8 cellular contexts compared by ENCODE assay signal in the genomic region with DNA sequence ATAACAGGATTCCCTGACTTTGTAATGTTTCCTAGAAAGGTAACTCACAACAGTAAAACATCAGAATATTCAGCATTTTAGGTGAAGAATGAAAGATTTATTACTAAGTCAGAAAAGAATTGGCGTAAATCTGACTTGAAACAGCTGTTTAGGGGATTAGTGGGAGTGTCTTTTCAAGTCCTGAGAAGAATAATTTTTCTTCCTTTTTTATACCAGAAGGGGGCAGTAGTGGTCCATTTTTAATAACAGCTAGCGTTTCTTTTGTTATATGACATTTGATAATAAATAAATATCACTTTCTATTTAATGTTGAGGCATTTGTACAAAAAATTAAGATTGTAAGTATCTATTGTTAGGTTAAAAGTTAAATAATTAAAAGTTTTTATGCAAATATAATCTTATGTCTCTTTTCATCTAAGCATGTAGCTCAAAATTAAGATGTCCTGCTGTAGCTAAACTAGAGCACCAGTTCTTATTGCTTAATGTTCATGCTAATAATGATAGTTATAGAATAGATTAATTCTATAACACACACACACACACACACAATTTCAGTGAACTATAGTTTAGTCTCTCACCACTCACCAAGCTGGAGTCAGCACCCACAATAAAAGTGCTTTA.
A peak's percentile ranks its signal among the peaks of the same experiment; 100 is the strongest.
DNase-seq lines count a peak whose midpoint lies in the region; ATAC-seq and TF ChIP-seq lines count a peak whose summit lies in the region.

No MANE protein-coding gene starts in this region.

- CTCF ChIA-PET in HEK293T (lab: Yijun Ruan, JAX) = interaction anchor here (0.6 to 1.1 kb wide), 5 partner anchors 10 to 317 kb away, joined by 3 read pairs; no protein-coding TSS in a partner anchor
- CTCF ChIA-PET in MCF 10A (lab: Yijun Ruan, JAX) = interaction anchor here (0.5 to 3.0 kb wide), 16 partner anchors 10 to 1966 kb away, joined by 3 to 19 read pairs (median 4); no protein-coding TSS in a partner anchor

- no peak for ATAC-seq in HG02885 (IDR thresholded peaks at IDR 0.05; ENCODE audit: poor library complexity, unreplicated experiment)
- ATAC-seq in HG03097 (IDR thresholded peaks at IDR 0.05; ENCODE audit: low FRiP score, unreplicated experiment) = no peak

- no peaks in the 10 kb centered on the region for H3K79me2 ChIP-seq in DOHH2 (ENCODE audit: control insufficient read depth, low read length)

- H3K36me3 ChIP-seq in DOHH2 (ENCODE audit: control insufficient read depth, low read length) = no peaks in the 10 kb centered on the region

- DNase-seq in HEK293T (ENCODE audit: extremely low spot score) (peak; percentile 9), NCI-H2227 (lab: John Stamatoyannopoulos, UW; ENCODE audit: unreplicated experiment) (peak; percentile 48), MCF 10A (ENCODE audit: unreplicated experiment) (peak; percentile 60), medulla oblongata (ENCODE audit: extremely low spot score) (peak; percentile 50)
- DNase-seq in activated naive CD4-positive, alpha-beta T cell (lab: John Stamatoyannopoulos, UW) = no peak

- no peaks in the 10 kb centered on the region for H3K9me2 ChIP-seq in DOHH2 (replicated peaks; ENCODE audit: control insufficient read depth, low read length)

- no peak overlapping the region for H3K4me3 Mint-ChIP-seq in MCF 10A (ENCODE audit: unreplicated experiment)

- no peak overlapping the region for H3K27ac ChIP-seq in DOHH2 (ENCODE audit: low read depth, low read length)

- peaks cover 59% of the 10 kb centered on the region for H3K27me3 Mint-ChIP-seq in MCF 10A (ENCODE audit: insufficient read depth, unreplicated experiment)

- no peak overlapping the region for H3K27ac Mint-ChIP-seq in MCF 10A (ENCODE audit: low read depth, unreplicated experiment)

- H3K4me2 ChIP-seq in DOHH2 (ENCODE audit: low read length) = no peak overlapping the region

- intact Hi-C loops in MCF 10A (cut with micrococcal nuclease) = loop anchor here (10.0 kb wide), 2 partner anchors 283 to 663 kb away; no protein-coding TSS in a partner anchor

- H3K9me3 ChIP-seq in DOHH2 (ENCODE audit: control insufficient read depth, insufficient read depth, low read length) = no peaks in the 10 kb centered on the region

- H3K4me1 Mint-ChIP-seq in MCF 10A (ENCODE audit: insufficient read depth, unreplicated experiment) = no peaks in the 10 kb centered on the region

- POLR2A ChIA-PET in HEK293T (lab: Yijun Ruan, JAX) (no interaction called here), MCF 10A (lab: Yijun Ruan, JAX) (interaction anchor here (0.7 kb wide), 1 partner anchor 1550 kb away, joined by 3 read pairs; no protein-coding TSS in a partner anchor)

- BruUV-seq in MCF 10A (replicated peaks; lab: Mats Ljungman, UMichigan) = no TSS peak

- H4K20me1 ChIP-seq in DOHH2 (ENCODE audit: control insufficient read depth, insufficient read depth, low read depth, low read length) = no peaks in the 10 kb centered on the region

- H3K36me3 Mint-ChIP-seq in MCF 10A (ENCODE audit: insufficient read depth, unreplicated experiment) = no peaks in the 10 kb centered on the region

- TF ChIP-seq CTCF in DOHH2 (IDR thresholded peaks at IDR 0.05; ENCODE audit: low read depth, low read length, poor library complexity, severe bottlenecking) (peak; percentile 39), MCF 10A (IDR thresholded peaks at IDR 0.05; ENCODE audit: unreplicated experiment) (peak; percentile 35)

- H3K4me3 ChIP-seq in DOHH2 (ENCODE audit: low read length) = no peak overlapping the region

- no peaks in the 10 kb centered on the region for H3K9me3 Mint-ChIP-seq in MCF 10A (ENCODE audit: unreplicated experiment)

- no peaks in the 10 kb centered on the region for H3F3A ChIP-seq in DOHH2 (ENCODE audit: control insufficient read depth, insufficient read depth)

- no peaks in the 10 kb centered on the region for H3K4me1 ChIP-seq in DOHH2 (ENCODE audit: control insufficient read depth, low read length)

- no peaks in the 10 kb centered on the region; the same call in 1 of the 2 replicates for H3K27me3 ChIP-seq in DOHH2 (ENCODE audit: control insufficient read depth, low read length)

TF ChIP-seq in HEK293T, 16 proteins besides CTCF, POLR2A, EP300 and RAD21:
- TF ChIP-seq ZNF384 (IDR thresholded peaks at IDR 0.05) = no peak
- TF ChIP-seq TARDBP (IDR thresholded peaks at IDR 0.05) = no peak
- TF ChIP-seq NFRKB (IDR thresholded peaks at IDR 0.05) = no peak
- no peak for TF ChIP-seq BHLHE40 (IDR thresholded peaks at IDR 0.05; ENCODE audit: borderline replicate concordance)
- no peak for TF ChIP-seq HDGF (IDR thresholded peaks at IDR 0.05; ENCODE audit: borderline replicate concordance)
- TF ChIP-seq FOXM1 (IDR thresholded peaks at IDR 0.05; ENCODE audit: borderline replicate concordance) = no peak

Comparison
In these comparisons a context has a peak if more than half of its experiments do, and no peak if none do; other contexts are left out.
1. DNase-seq: peak in HEK293T (single experiment), NCI-H2227 (single experiment), MCF 10A (single experiment) and medulla oblongata (single experiment); none in activated naive CD4-positive, alpha-beta T cell (0 of 4).